Comparison of ENCODE assay signal across 8 cellular contexts in genomic region chr9:131237931-131238401, GRCh38. TPM values are rescaled to one million over a fixed set of nuclear protein-coding genes. Genes with fewer than 3 reads are reported as not detected.
DNase-seq lines count a peak whose midpoint lies in the region; ATAC-seq and TF ChIP-seq lines count a peak whose summit lies in the region.

No MANE protein-coding gene starts in this region.

- peaks cover 2% of the 10 kb centered on the region for H3K36me3 Mint-ChIP-seq in progenitor cell of endocrine pancreas (ENCODE audit: insufficient read depth)

- in situ Hi-C loops in ACHN (cut with HindIII; ENCODE audit: low pct_ligation_motif_present, low pct_unique_long_range_greater_than_20kb, low sequenced_read_pairs), result no loop called here

- ATAC-seq in GM18873 (IDR thresholded peaks at IDR 0.05; ENCODE audit: low FRiP score, unreplicated experiment) (peak; percentile 60), HG03175 (IDR thresholded peaks at IDR 0.05; ENCODE audit: unreplicated experiment) (peak; percentile 86)

- H3K9me3 Mint-ChIP-seq in progenitor cell of endocrine pancreas (ENCODE audit: low read depth), result peaks cover 3% of the 10 kb centered on the region

- H3K27me3 Mint-ChIP-seq in progenitor cell of endocrine pancreas, result peaks cover 9% of the 10 kb centered on the region

- H3K4me1 Mint-ChIP-seq in progenitor cell of endocrine pancreas (ENCODE audit: low read depth), result peaks cover 11% of the 10 kb centered on the region

- no peak for TF ChIP-seq CTCF in progenitor cell of endocrine pancreas (IDR thresholded peaks at IDR 0.05; ENCODE audit: unreplicated experiment)

- peak overlapping the region; percentile 20 for H3K4me3 Mint-ChIP-seq in progenitor cell of endocrine pancreas (ENCODE audit: low read depth)

- H3K27ac Mint-ChIP-seq in progenitor cell of endocrine pancreas, result peak overlapping the region; percentile 93

- DNase-seq in ACHN (peak; percentile 25), RKO (ENCODE audit: low spot score) (peak; percentile 43), germinal center (ENCODE audit: low spot score) (peak; percentile 72), progenitor cell of endocrine pancreas (ENCODE audit: low spot score, unreplicated experiment) (no peak), ureter (ENCODE audit: low spot score) (peak; percentile 80)
- peak; percentile 93 for DNase-seq in activated effector memory CD4-positive, alpha-beta T cell treated with anti-CD3 and anti-CD28 coated beads, Interleukin-2, amount 50 U/mL, for 16 hours

RNA-seq across cellular contexts. Expression of gene FAM78A, which starts 38.3 kb away (rescaled TPM):
- total RNA-seq in progenitor cell of endocrine pancreas (1.9 and 2.0 TPM in 2 replicates), ureter (3.3 TPM)

RNA-seq across cellular contexts. Expression of gene PLPP7, which starts 51.6 kb away (rescaled TPM):
- total RNA-seq in progenitor cell of endocrine pancreas (3.6 TPM in 2 replicates), ureter (3.9 TPM)
